Comparison of ENCODE assay signal across 13 cellular contexts in the genomic region with DNA sequence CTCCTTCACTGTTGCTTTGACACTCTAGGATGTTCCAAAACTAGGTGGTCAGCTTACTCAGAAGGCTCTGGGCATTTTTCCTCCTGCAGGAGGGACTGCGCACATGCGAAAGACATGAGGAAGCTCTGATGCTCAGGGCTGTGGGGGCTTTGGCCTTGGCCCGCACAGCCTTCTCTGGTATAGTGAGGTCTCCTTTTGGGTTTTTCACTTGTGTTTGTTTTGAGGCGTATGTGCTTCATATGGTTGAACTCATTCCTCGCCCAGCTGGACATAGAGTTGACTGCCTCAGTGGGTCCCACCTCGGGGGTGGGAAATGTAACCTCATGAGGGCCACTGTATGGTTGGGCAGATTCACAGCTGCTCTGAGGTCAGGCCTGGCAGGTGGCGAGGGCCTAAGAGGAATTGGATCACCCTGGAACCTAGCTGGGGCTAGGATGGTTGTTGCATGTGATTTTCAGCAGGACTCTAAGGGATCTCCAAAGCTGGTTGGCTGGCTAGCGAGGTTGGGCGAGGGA.
DNase-seq lines count a peak whose midpoint lies in the region; ATAC-seq, FAIRE-seq and TF ChIP-seq lines count a peak whose summit lies in the region.
"Had no signal": no experiment of that assay in that cellular context is flagged by ENCODE, and none has a peak within 500 bp of the region (broad histone marks: within the 10 kb centered on the region; RNA-seq: fewer than 3 reads in every experiment).

No MANE protein-coding gene starts in this region.

- H3K14ac ChIP-seq in neuronal stem cell (ENCODE audit: low read length): no peak overlapping the region

- no peak overlapping the region for H2BK15ac ChIP-seq in neuronal stem cell (ENCODE audit: low read length)

- no peak overlapping the region for H3K18ac ChIP-seq in neuronal stem cell (ENCODE audit: low read length)

- H3K27ac Mint-ChIP-seq in T-helper 1 cell treated with Interleukin-12 subunit alpha and Interleukin-12 subunit beta and Interleukin-4 antibody, amounts not matched to agents 30 μg/mL and 1 μg/mL, for 36 hours: peak overlapping the region; percentile 52
- no peak overlapping the region for H3K27ac Mint-ChIP-seq in activated CD4-positive, alpha-beta memory T cell treated with anti-CD3 and anti-CD28 coated beads, Interleukin-2, amount 10 ng/mL, durations not matched to agents 7 days and 5 days

- peak overlapping the region; percentile 64 for H3K4me2 ChIP-seq in GM12878 (ENCODE audit: control insufficient read depth, insufficient read depth)
- no peak overlapping the region for H3K4me2 ChIP-seq in GM23248 (ENCODE audit: unreplicated experiment)
- no peak overlapping the region for H3K4me2 ChIP-seq in neuronal stem cell (ENCODE audit: insufficient read depth, low read length, poor library complexity, severe bottlenecking)

- H3K4me1 ChIP-seq in GM12878 (ENCODE audit: control insufficient read depth, insufficient read depth, low read length) (peaks cover 20% of the 10 kb centered on the region), spleen (peaks cover 29 to 99% (median 68%) of the 10 kb centered on the region in 6 donors), GM23248 (ENCODE audit: insufficient read depth) (peaks cover 15% of the 10 kb centered on the region), neuronal stem cell (ENCODE audit: control insufficient read depth in 2 of 2, insufficient read depth in 1 of 2, low read depth in 1 of 2, low read length in 2 of 2) (peaks cover 3 to 8% of the 10 kb centered on the region in 2 donors)
- H3K4me1 ChIP-seq: HAP-1 had no signal

- no peaks in the 10 kb centered on the region for H3K9me3 Mint-ChIP-seq in T-helper 1 cell treated with Interleukin-12 subunit alpha and Interleukin-12 subunit beta and Interleukin-4 antibody, amounts not matched to agents 30 μg/mL and 1 μg/mL, for 36 hours
- H3K9me3 Mint-ChIP-seq in activated CD4-positive, alpha-beta memory T cell treated with anti-CD3 and anti-CD28 coated beads, Interleukin-2, amount 10 ng/mL, durations not matched to agents 7 days and 5 days: no peaks in the 10 kb centered on the region
- H3K9me3 Mint-ChIP-seq: activated naive CD4-positive, alpha-beta T cell treated with anti-CD3 and anti-CD28 coated beads, Interleukin-2, amount 50 U/mL, for 72 hours had no signal

- H4K20me1 ChIP-seq in GM12878 (ENCODE audit: control insufficient read depth, insufficient read depth) (no peaks in the 10 kb centered on the region), GM23248 (ENCODE audit: insufficient read depth) (no peaks in the 10 kb centered on the region)

- no peaks in the 10 kb centered on the region for H3K27me3 Mint-ChIP-seq in T-helper 1 cell treated with Interleukin-12 subunit alpha and Interleukin-12 subunit beta and Interleukin-4 antibody, amounts not matched to agents 30 μg/mL and 1 μg/mL, for 36 hours (ENCODE audit: low read depth)
- no peaks in the 10 kb centered on the region for H3K27me3 Mint-ChIP-seq in activated CD4-positive, alpha-beta memory T cell treated with anti-CD3 and anti-CD28 coated beads, Interleukin-2, amount 10 ng/mL, durations not matched to agents 7 days and 5 days

- H3K36me3 Mint-ChIP-seq in T-helper 1 cell treated with Interleukin-12 subunit alpha and Interleukin-12 subunit beta and Interleukin-4 antibody, amounts not matched to agents 30 μg/mL and 1 μg/mL, for 36 hours (ENCODE audit: low read depth): peaks cover 30% of the 10 kb centered on the region
- H3K36me3 Mint-ChIP-seq in activated CD4-positive, alpha-beta memory T cell treated with anti-CD3 and anti-CD28 coated beads, Interleukin-2, amount 10 ng/mL, durations not matched to agents 7 days and 5 days (ENCODE audit: low read depth): peaks cover 52% of the 10 kb centered on the region

- H3K4me3 Mint-ChIP-seq in T-helper 1 cell treated with Interleukin-12 subunit alpha and Interleukin-12 subunit beta and Interleukin-4 antibody, amounts not matched to agents 30 μg/mL and 1 μg/mL, for 36 hours: no peak overlapping the region
- H3K4me3 Mint-ChIP-seq in activated CD4-positive, alpha-beta memory T cell treated with anti-CD3 and anti-CD28 coated beads, Interleukin-2, amount 10 ng/mL, durations not matched to agents 7 days and 5 days: no peak overlapping the region

- TF ChIP-seq RAD21 in GM12878 (IDR thresholded peaks at IDR 0.05; ENCODE audit: insufficient read depth, low read depth, low read length): no peak

- no peak overlapping the region for H2BK120ac ChIP-seq in neuronal stem cell (ENCODE audit: low read depth, low read length)

- no peak overlapping the region for H2AK5ac ChIP-seq in neuronal stem cell (ENCODE audit: low read depth, low read length)

- no peaks in the 10 kb centered on the region for H3F3A ChIP-seq in GM23248 (ENCODE audit: insufficient read depth)

- no TSS peak for BruUV-seq in GM12878 (replicated peaks; lab: Mats Ljungman, UMichigan)

- H4K8ac ChIP-seq in neuronal stem cell (ENCODE audit: low read depth, low read length): no peak overlapping the region

- H3K36me3 ChIP-seq in GM12878 (ENCODE audit: control insufficient read depth in 2 of 2, insufficient read depth in 2 of 2, low read length in 1 of 2) (peaks cover 0 to 5% of the 10 kb centered on the region in 2 experiments; a peak in 1 of 4 replicates), spleen (peaks cover 0 to 27% (median 2%) of the 10 kb centered on the region in 6 donors), GM23248 (ENCODE audit: low read depth) (no peaks in the 10 kb centered on the region), neuronal stem cell (replicated peaks in 1 of 2; ENCODE audit: control insufficient read depth in 2 of 2, insufficient read depth in 2 of 2, low read length in 2 of 2) (no peaks in the 10 kb centered on the region)
- H3K36me3 ChIP-seq: HAP-1, thoracic aorta had no signal

- peaks cover 5% of the 10 kb centered on the region; the same call in 1 of the 2 replicates for H3K79me2 ChIP-seq in GM12878 (ENCODE audit: control insufficient read depth, insufficient read depth, low read length)
- peaks cover 89% of the 10 kb centered on the region for H3K79me2 ChIP-seq in GM23248 (ENCODE audit: insufficient read depth)

- peaks cover 60% of the 10 kb centered on the region for H3K4me1 Mint-ChIP-seq in T-helper 1 cell treated with Interleukin-12 subunit alpha and Interleukin-12 subunit beta and Interleukin-4 antibody, amounts not matched to agents 30 μg/mL and 1 μg/mL, for 36 hours (ENCODE audit: low read depth)
- H3K4me1 Mint-ChIP-seq in activated CD4-positive, alpha-beta memory T cell treated with anti-CD3 and anti-CD28 coated beads, Interleukin-2, amount 10 ng/mL, durations not matched to agents 7 days and 5 days: peaks cover 68% of the 10 kb centered on the region

- WGBS in GM12878 (ENCODE audit: insufficient coverage, insufficient replicate concordance, low lambda C conversion rate, missing lambda C conversion rate): 52% methylated on average over 9 of the region's 9 CpGs
- WGBS in spleen, 5 donors: 66 to 76% (median 72%) methylated on average over 9 of the region's 9 CpGs
- WGBS in GM23248 (ENCODE audit: low coverage in 1 of 2, low lambda C conversion rate in 2 of 2, missing lambda C conversion rate in 2 of 2), 2 experiments: 95 to 98% methylated on average over 9 of the region's 9 CpGs
- WGBS in neuronal stem cell (ENCODE audit: extremely low coverage in 2 of 2, insufficient read length in 2 of 2, insufficient replicate concordance in 1 of 2), 2 donors: no CpG with 5 or more reads among the region's 9 CpGs

- no peak for TF ChIP-seq CTCF in GM12878 (IDR thresholded peaks at IDR 0.05 in 2 of 3, conservative IDR thresholded peaks at IDR 0.05 in 1 of 3; ENCODE audit: control insufficient read depth in 2 of 3, extremely low read depth in 1 of 3, insufficient read depth in 1 of 3, low read depth in 3 of 3, low read length in 3 of 3)
- peak in 1 of 11 experiments; percentile 14 for TF ChIP-seq CTCF in spleen (IDR thresholded peaks at IDR 0.05 in 8 of 11, conservative IDR thresholded peaks at IDR 0.05 in 3 of 11)

- H3K9ac ChIP-seq in GM12878 (ENCODE audit: control insufficient read depth, insufficient read depth, low read length): no peak overlapping the region
- no peak overlapping the region for H3K9ac ChIP-seq in GM23248
- H3K9ac ChIP-seq in neuronal stem cell (ENCODE audit: low read depth, low read length, poor library complexity): no peak overlapping the region

- no peaks in the 10 kb centered on the region for H3K9me3 ChIP-seq in GM12878 (replicated peaks; ENCODE audit: control insufficient read depth, insufficient read depth, low read length)
- H3K9me3 ChIP-seq in spleen: no peaks in the 10 kb centered on the region
- no peaks in the 10 kb centered on the region for H3K9me3 ChIP-seq in GM23248 (ENCODE audit: low read depth)
- H3K9me3 ChIP-seq in neuronal stem cell (replicated peaks in 1 of 2; ENCODE audit: control insufficient read depth in 2 of 2, insufficient read depth in 1 of 2, low read depth in 1 of 2, low read length in 2 of 2): no peaks in the 10 kb centered on the region
- H3K9me3 ChIP-seq: HAP-1, thoracic aorta had no signal

- no peak overlapping the region for H3K23ac ChIP-seq in neuronal stem cell (ENCODE audit: low read depth, low read length, poor library complexity)

- no peak for TF ChIP-seq EP300 in GM12878 (IDR thresholded peaks at IDR 0.05; ENCODE audit: borderline replicate concordance in 1 of 2, control insufficient read depth in 1 of 2, low read depth in 2 of 2, low read length in 2 of 2)

- no peak overlapping the region for H2AFZ ChIP-seq in GM12878 (ENCODE audit: control insufficient read depth, low read depth, low read length)
- H2AFZ ChIP-seq in GM23248: no peak overlapping the region
- no peak overlapping the region for H2AFZ ChIP-seq in neuronal stem cell (ENCODE audit: low read length)

- no peak overlapping the region for H2BK5ac ChIP-seq in neuronal stem cell (ENCODE audit: low read length)

- no peak for FAIRE-seq in GM12878 (lab: Jason Lieb, UNC)

- no peak overlapping the region for H2BK12ac ChIP-seq in neuronal stem cell (ENCODE audit: low read length)

- POLR2A ChIA-PET in GM12878 (lab: Charles Lee): interaction anchor here (0.6 to 1.9 kb wide), 3 partner anchors 23 to 104 kb away, joined by 3 to 5 read pairs (median 3); no protein-coding TSS in a partner anchor
- POLR2A ChIA-PET in activated CD4-positive, alpha-beta memory T cell treated with anti-CD3 and anti-CD28 coated beads, Interleukin-2, amount 10 ng/mL, durations not matched to agents 7 days and 5 days (lab: Charles Lee): interaction anchor here (1.2 to 3.5 kb wide), 6 partner anchors 11 to 42 kb away, joined by 3 to 34 read pairs (median 6); no protein-coding TSS in a partner anchor

- SMC1A ChIA-PET in GM12878 (lab: Charles Lee; ENCODE audit: uncharacterized antibody, unreplicated experiment): interaction anchor here (1.1 to 1.3 kb wide), 3 partner anchors 38 to 63 kb away, joined by 4 read pairs; no protein-coding TSS in a partner anchor

- no peak overlapping the region for H4K91ac ChIP-seq in neuronal stem cell (ENCODE audit: low read depth, low read length, poor library complexity)

- intact Hi-C loops in GM12878 (cut with micrococcal nuclease; ENCODE audit: unreplicated experiment): no loop called here
- intact Hi-C loops in spleen (cut with DNase I; ENCODE audit: low total_unique reads): no loop called here

- RAD21 ChIA-PET in GM12878 (lab: Charles Lee; ENCODE audit: unreplicated experiment): interaction anchor here (1.6 to 2.0 kb wide), 3 partner anchors 11 to 64 kb away, joined by 4 to 9 read pairs (median 6); no protein-coding TSS in a partner anchor

- H3K27ac ChIP-seq in GM12878 (ENCODE audit: control insufficient read depth, insufficient read depth) (peak overlapping the region; percentile 60), spleen (peak overlapping the region; percentile 40 to 88 (median 76)), GM23248 (no peak overlapping the region), neuronal stem cell (replicated peaks; ENCODE audit: low read length) (no peak overlapping the region)
- H3K27ac ChIP-seq: thoracic aorta had no signal

- no peaks in the 10 kb centered on the region for H3K27me3 ChIP-seq in GM12878 (replicated peaks in 1 of 2; ENCODE audit: control insufficient read depth in 2 of 2, insufficient read depth in 2 of 2, low read length in 1 of 2)
- H3K27me3 ChIP-seq in spleen (replicated peaks in 1 of 7): no peaks in the 10 kb centered on the region
- H3K27me3 ChIP-seq in GM23248 (replicated peaks; ENCODE audit: insufficient read depth): no peaks in the 10 kb centered on the region
- H3K27me3 ChIP-seq in neuronal stem cell (ENCODE audit: control insufficient read depth in 3 of 3, insufficient read depth in 3 of 3, low read depth in 1 of 3, low read length in 3 of 3): no peaks in the 10 kb centered on the region

- TF ChIP-seq POLR2A in GM12878 (IDR thresholded peaks at IDR 0.05; ENCODE audit: low read depth, low read length) (no peak), spleen (IDR thresholded peaks at IDR 0.05) (no peak)

- H3K9me2 ChIP-seq in GM23248 (ENCODE audit: insufficient read depth): no peaks in the 10 kb centered on the region

- DNase-seq in T-helper 1 cell (no peak), GM12878 (ENCODE audit: low read depth, low spot score) (no peak), spleen (peak; percentile 67), GM23248 (no peak), neuronal stem cell (ENCODE audit: low spot score) (no peak)
- DNase-seq in activated CD4-positive, alpha-beta memory T cell treated with anti-CD3 and anti-CD28 coated beads, Interleukin-2, amount 10 ng/mL, durations not matched to agents 7 days and 5 days: no peak
- DNase-seq: 8988T, NCI-H1436 treated with DMSO at 0.1 percent for 48 hours had no signal

- H3K4ac ChIP-seq in neuronal stem cell (ENCODE audit: low read length): no peak overlapping the region

- CTCF ChIA-PET in GM12878 (lab: Yijun Ruan, JAX): interaction anchor here (1.3 kb wide), 1 partner anchor 111 kb away, joined by 3 read pairs; no protein-coding TSS in a partner anchor
- CTCF ChIA-PET in activated CD4-positive, alpha-beta memory T cell treated with anti-CD3 and anti-CD28 coated beads, Interleukin-2, amount 10 ng/mL, durations not matched to agents 7 days and 5 days (lab: Charles Lee): interaction anchor here (1.0 to 1.6 kb wide), 4 partner anchors 12 to 110 kb away, joined by 3 to 5 read pairs (median 4); no protein-coding TSS in a partner anchor

- in situ Hi-C loops in GM12878 (cut with MboI): no loop called here
- in situ Hi-C loops in GM23248 (cut with MboI): no loop called here

- peaks cover 5% of the 10 kb centered on the region for H3K79me1 ChIP-seq in neuronal stem cell (ENCODE audit: low read depth, low read length)

- ATAC-seq in GM21390 (IDR thresholded peaks at IDR 0.05; ENCODE audit: unreplicated experiment) (peak; percentile 23), GM12878 (no peak)

- H3K4me3 ChIP-seq in GM12878 (no peak overlapping the region), spleen (peak overlapping the region in 1 of 8 donors; percentile 51), GM23248 (no peak overlapping the region), neuronal stem cell (ENCODE audit: low read length in 2 of 2) (no peak overlapping the region)
- H3K4me3 ChIP-seq: HAP-1, thoracic aorta had no signal

Comparison
In these comparisons a context has a peak if more than half of its experiments do, and no peak if none do; other contexts are left out.
1. H3K27ac ChIP-seq: peak in GM12878 (single experiment) and spleen (8 of 8); none in GM23248 (single experiment) and neuronal stem cell (single experiment).